In the genomic region with DNA sequence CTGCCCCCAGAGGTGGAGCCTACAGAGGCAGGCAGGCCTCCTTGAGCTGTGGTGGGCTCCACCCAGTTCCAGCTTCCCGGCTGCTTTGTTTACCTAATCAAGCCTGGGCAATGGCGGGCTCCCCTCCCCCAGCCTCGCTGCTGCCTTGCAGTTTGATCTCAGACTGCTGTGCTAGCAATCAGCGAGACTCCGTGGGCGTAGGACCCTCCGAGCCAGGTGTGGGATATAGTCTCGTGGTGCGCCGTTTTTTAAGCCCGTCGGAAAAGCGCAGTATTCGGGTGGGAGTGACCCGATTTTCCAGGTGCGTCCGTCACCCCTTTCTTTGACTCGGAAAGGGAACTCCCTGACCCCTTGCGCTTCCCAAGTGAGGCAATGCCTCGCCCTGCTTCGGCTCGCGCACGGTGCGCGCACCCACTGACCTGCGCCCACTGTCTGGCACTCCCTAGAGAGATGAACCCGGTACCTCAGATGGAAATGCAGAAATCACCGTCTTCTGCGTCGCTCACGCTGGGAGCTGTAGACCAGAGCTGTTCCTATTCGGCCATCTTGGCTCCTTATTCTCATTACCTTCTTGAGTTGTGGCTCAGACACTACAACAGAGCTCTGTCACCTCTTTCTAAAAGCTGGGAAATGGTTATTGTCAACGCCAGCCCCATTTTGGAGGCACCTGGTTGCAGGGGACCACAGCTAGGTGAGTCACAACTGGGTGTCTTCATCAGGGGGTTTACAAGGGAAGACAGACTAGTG, we compare ENCODE assay signal across 8 cellular contexts. TPM values are rescaled to one million over a fixed set of nuclear protein-coding genes. Genes with fewer than 3 reads are reported as not detected.
DNase-seq lines count a peak whose midpoint lies in the region; ATAC-seq and TF ChIP-seq lines count a peak whose summit lies in the region.
"Not testable (repeated sequence)": the region's sequence is repeated elsewhere in the genome, so short reads cannot be mapped to it uniquely, and the experiment has no call there.

No MANE protein-coding gene starts in this region.

- H3K27me3 Mint-ChIP-seq in activated T-cell treated with anti-CD3 and anti-CD28 coated beads, Interleukin-2, amount 50 U/mL, for 72 hours (ENCODE audit: low read depth) = not testable (repeated sequence)

- WGBS in trophoblast cell (ENCODE audit: extremely low coverage, insufficient coverage, insufficient read length) = no CpG with 5 or more reads among the region's 34 CpGs
- WGBS in suprapubic skin = 76% methylated on average over 8 of the region's 34 CpGs

- TF ChIP-seq CTCF in suprapubic skin (IDR thresholded peaks at IDR 0.05) = not testable (repeated sequence)

- not testable (repeated sequence) for TF ChIP-seq EP300 in suprapubic skin (IDR thresholded peaks at IDR 0.05)

- H2BK120ac ChIP-seq in trophoblast cell (ENCODE audit: insufficient read depth, low read length, poor library complexity) = peak overlapping the region; percentile 45

- not testable (repeated sequence) for H3K9me3 Mint-ChIP-seq in activated T-cell treated with anti-CD3 and anti-CD28 coated beads, Interleukin-2, amount 50 U/mL, for 72 hours

- not testable (repeated sequence) for H3K27me3 ChIP-seq in trophoblast cell (ENCODE audit: insufficient read depth, low read length); suprapubic skin

- H2AK5ac ChIP-seq in trophoblast cell (ENCODE audit: low read length) = not testable (repeated sequence)

- not testable (repeated sequence) for H3K79me2 ChIP-seq in trophoblast cell (ENCODE audit: control insufficient read depth, insufficient read depth, low read length, poor library complexity)

- not testable (repeated sequence) for H3K79me1 ChIP-seq in trophoblast cell (ENCODE audit: low read length)

- H2AFZ ChIP-seq in trophoblast cell (ENCODE audit: insufficient read depth, low read length, poor library complexity) = peak overlapping the region; percentile 92

- H3K36me3 ChIP-seq in ES-I3 (ENCODE audit: insufficient read depth, low read length); trophoblast cell (ENCODE audit: control insufficient read depth in 1 of 2, insufficient read depth in 2 of 2, low read length in 2 of 2); suprapubic skin: not testable (repeated sequence)

- peak overlapping the region; percentile 79 for H4K8ac ChIP-seq in trophoblast cell (ENCODE audit: low read depth, low read length)

- ATAC-seq in activated T-cell treated with anti-CD3 and anti-CD28 coated beads, Interleukin-2, amount 50 U/mL, for 72 hours (replicated peaks in 1 of 2) = peak; percentile 99 to 100

- peak overlapping the region; percentile 69 for H3K9ac ChIP-seq in ES-I3 (ENCODE audit: low read depth, low read length)
- not testable (repeated sequence) for H3K9ac ChIP-seq in trophoblast cell (ENCODE audit: low read length)

- peak overlapping the region; percentile 94 to 97 for H3K4me3 Mint-ChIP-seq in activated T-cell treated with anti-CD3 and anti-CD28 coated beads, Interleukin-2, amount 50 U/mL, for 72 hours

- DNase-seq in NCI-H2196 treated with DMSO at 0.1 percent for 48 hours (lab: John Stamatoyannopoulos, UW; ENCODE audit: unreplicated experiment) (peak; percentile 15), T-helper 2 cell (peak in 4 of 5 experiments; percentile 48 to 91 (median 75)), ecto neural progenitor cell (ENCODE audit: low spot score) (peak; percentile 53), trophoblast cell (peak in 1 of 2 donors; percentile 55)
- DNase-seq in activated T-cell treated with anti-CD3 and anti-CD28 coated beads, Interleukin-2, amount 50 U/mL, for 72 hours = peak; percentile 78 to 84
- DNase-seq in suprapubic skin (ENCODE audit: low spot score in 2 of 2) = not testable (repeated sequence)

- H3K4me1 ChIP-seq in ES-I3 (ENCODE audit: insufficient read depth, low read length); trophoblast cell (ENCODE audit: control insufficient read depth in 1 of 2, insufficient read depth in 2 of 2, low read length in 2 of 2): not testable (repeated sequence)
- H3K4me1 ChIP-seq in suprapubic skin = peaks cover 19% of the 10 kb centered on the region

- peak overlapping the region; percentile 29 for H3K27ac ChIP-seq in trophoblast cell (ENCODE audit: low read depth, low read length)
- peak overlapping the region; percentile 79 for H3K27ac ChIP-seq in suprapubic skin

- not testable (repeated sequence) for H3K9me3 ChIP-seq in ES-I3 (ENCODE audit: control insufficient read depth, insufficient read depth, low read length); iPS-18c (ENCODE audit: control insufficient read depth, insufficient read depth, low read length); trophoblast cell (ENCODE audit: insufficient read depth, low read depth, low read length); suprapubic skin

- peaks cover 11 to 15% of the 10 kb centered on the region in 2 donors for H3K36me3 Mint-ChIP-seq in activated T-cell treated with anti-CD3 and anti-CD28 coated beads, Interleukin-2, amount 50 U/mL, for 72 hours (ENCODE audit: insufficient read depth in 2 of 2)

- peak overlapping the region; percentile 32 for H2BK5ac ChIP-seq in trophoblast cell (ENCODE audit: low read depth, low read length, poor library complexity)

- H3K18ac ChIP-seq in trophoblast cell (ENCODE audit: low read length) = peak overlapping the region; percentile 28

- H3K4me1 Mint-ChIP-seq in activated T-cell treated with anti-CD3 and anti-CD28 coated beads, Interleukin-2, amount 50 U/mL, for 72 hours (ENCODE audit: low read depth) = peaks cover 49% of the 10 kb centered on the region

- H3K4me3 ChIP-seq in iPS-18c (ENCODE audit: insufficient read depth, low read depth, low read length) = peak overlapping the region; percentile 60; the same call in 1 of the 2 replicates
- H3K4me3 ChIP-seq in trophoblast cell (ENCODE audit: low read depth, low read length) = not testable (repeated sequence)
- H3K4me3 ChIP-seq in suprapubic skin = peak overlapping the region; percentile 50

- H3K4me2 ChIP-seq in trophoblast cell (ENCODE audit: low read length) = peak overlapping the region; percentile 51

- peak overlapping the region; percentile 83 for H3K4ac ChIP-seq in trophoblast cell (ENCODE audit: low read depth, low read length)

- TF ChIP-seq POLR2A in suprapubic skin (IDR thresholded peaks at IDR 0.05) = not testable (repeated sequence)

- H2BK12ac ChIP-seq in trophoblast cell (ENCODE audit: low read length) = not testable (repeated sequence)

- peak overlapping the region; percentile 99 for H3K27ac Mint-ChIP-seq in activated T-cell treated with anti-CD3 and anti-CD28 coated beads, Interleukin-2, amount 50 U/mL, for 72 hours

- peak overlapping the region; percentile 31 for H3K14ac ChIP-seq in trophoblast cell (ENCODE audit: low read length)

- peak overlapping the region; percentile 33 for H4K12ac ChIP-seq in trophoblast cell (ENCODE audit: low read depth, low read length)

- not testable (repeated sequence) for H3K23ac ChIP-seq in trophoblast cell (ENCODE audit: low read length)

- peak overlapping the region; percentile 81 for H4K91ac ChIP-seq in trophoblast cell (ENCODE audit: low read depth, low read length)

RNA-seq across cellular contexts. Expression of a gene that starts 15.6 kb away (rescaled TPM):
- 100 to 1,000 TPM; 217 to 230 TPM for total RNA-seq in activated T-cell treated with anti-CD3 and anti-CD28 coated beads, Interleukin-2, amount 50 U/mL, for 72 hours
- 330 and 331 TPM in 2 replicates for polyA plus RNA-seq in trophoblast cell (2013)
- 100 to 1,000 TPM; 121 to 182 (median 159) TPM for total RNA-seq in suprapubic skin
